Comparison of ENCODE assay signal across 1 cellular context in genomic region chr2:27714053-27714452, GRCh38.
TF ChIP-seq lines count a peak whose summit lies in the region.

No MANE protein-coding gene starts in this region.

TF ChIP-seq in A549, 52 proteins besides CTCF, POLR2A, EP300 and RAD21:
- peak; percentile 94 for TF ChIP-seq ZC3H11A (IDR thresholded peaks at IDR 0.05)
- TF ChIP-seq NPAS2 (CRISPR knock-in tag; IDR thresholded peaks at IDR 0.05; ENCODE audit: borderline replicate concordance) = no peak
